ENCODE assay signal across 9 cellular contexts in genomic region chr15:31435891-31436628, GRCh38.
DNase-seq lines count a peak whose midpoint lies in the region; ATAC-seq and TF ChIP-seq lines count a peak whose summit lies in the region.
"Had no signal": no experiment of that assay in that cellular context is flagged by ENCODE, and none has a peak within 500 bp of the region (broad histone marks: within the 10 kb centered on the region; RNA-seq: fewer than 3 reads in every experiment).

No MANE protein-coding gene starts in this region.

- DNase-seq in Right ventricle myocardium inferior (ENCODE audit: missing footprints), result no peak
- no peak for DNase-seq in cardiac septum (ENCODE audit: low spot score)
- peak; percentile 50 for DNase-seq in activated naive CD8-positive, alpha-beta T cell treated with anti-CD3 and anti-CD28 coated beads, Interleukin-2, amount 50 U/mL, for 24 hours
- peak in 1 of 2 donors; percentile 93 for DNase-seq in vagina (ENCODE audit: extremely low spot score in 2 of 2)
- DNase-seq in prostate gland (ENCODE audit: low spot score), result no peak
- no peak for DNase-seq in GM19238 (ENCODE audit: insufficient read length, low spot score)

- H3K27me3 ChIP-seq in mucosa of stomach (ENCODE audit: control insufficient read depth, insufficient read depth, low read length) (no peaks in the 10 kb centered on the region), vagina (no peaks in the 10 kb centered on the region), prostate gland (replicated peaks; ENCODE audit: insufficient read depth) (no peaks in the 10 kb centered on the region)

- peaks cover 28% of the 10 kb centered on the region for H3K4me1 ChIP-seq in mucosa of stomach (ENCODE audit: control insufficient read depth, insufficient read depth, low read length)
- H3K4me1 ChIP-seq in vagina, result peaks cover 50% of the 10 kb centered on the region
- peaks cover 6% of the 10 kb centered on the region for H3K4me1 ChIP-seq in prostate gland (replicated peaks)

- H3K36me3 ChIP-seq in mucosa of stomach (ENCODE audit: control insufficient read depth, insufficient read depth, low read length) (no peaks in the 10 kb centered on the region), vagina (no peaks in the 10 kb centered on the region), prostate gland (no peaks in the 10 kb centered on the region)
- H3K36me3 ChIP-seq: cardiac muscle cell had no signal

- TF ChIP-seq POLR2A in vagina (IDR thresholded peaks at IDR 0.05) (no peak), prostate gland (IDR thresholded peaks at IDR 0.05) (no peak)

- H3K4me3 Mint-ChIP-seq in activated naive CD8-positive, alpha-beta T cell treated with anti-CD3 and anti-CD28 coated beads, Interleukin-2, amount 50 U/mL, for 24 hours, result peak overlapping the region; percentile 73

- intact Hi-C loops in Right ventricle myocardium inferior (cut with DNase I) (loop anchor here (1.0 to 2.0 kb wide), 5 partner anchors 39 to 236 kb away; no protein-coding TSS in a partner anchor), cardiac septum (cut with DNase I) (loop anchor here (2.0 to 5.0 kb wide), 2 partner anchors 33 to 219 kb away; no protein-coding TSS in a partner anchor), vagina (cut with DNase I) (loop anchor here (2.0 to 10.0 kb wide), 2 partner anchors 29 to 221 kb away; no protein-coding TSS in a partner anchor), prostate gland (cut with DNase I) (loop anchor here (2.0 kb wide), 2 partner anchors 69 to 221 kb away; no protein-coding TSS in a partner anchor)

- no peaks in the 10 kb centered on the region for H3K9me3 Mint-ChIP-seq in activated naive CD8-positive, alpha-beta T cell treated with anti-CD3 and anti-CD28 coated beads, Interleukin-2, amount 50 U/mL, for 24 hours

- H3K4me3 ChIP-seq in mucosa of stomach (ENCODE audit: low read length), result no peak overlapping the region
- no peak overlapping the region for H3K4me3 ChIP-seq in vagina
- no peak overlapping the region for H3K4me3 ChIP-seq in prostate gland
- H3K4me3 ChIP-seq: cardiac muscle cell had no signal

- peak overlapping the region; percentile 46 for H3K9ac ChIP-seq in mucosa of stomach (ENCODE audit: low read length)

- H3K4me1 Mint-ChIP-seq in activated naive CD8-positive, alpha-beta T cell treated with anti-CD3 and anti-CD28 coated beads, Interleukin-2, amount 50 U/mL, for 24 hours, result peaks cover 77% of the 10 kb centered on the region

- 69% methylated on average over 14 of the region's 14 CpGs for WGBS in prostate gland

- H3K36me3 Mint-ChIP-seq in activated naive CD8-positive, alpha-beta T cell treated with anti-CD3 and anti-CD28 coated beads, Interleukin-2, amount 50 U/mL, for 24 hours (ENCODE audit: low read depth), result no peaks in the 10 kb centered on the region

- H3K27ac ChIP-seq in vagina (peak overlapping the region; percentile 91), prostate gland (no peak overlapping the region)
- H3K27ac ChIP-seq: cardiac muscle cell had no signal

- H3K27ac Mint-ChIP-seq in activated naive CD8-positive, alpha-beta T cell treated with anti-CD3 and anti-CD28 coated beads, Interleukin-2, amount 50 U/mL, for 24 hours, result peak overlapping the region; percentile 97

- H3K27me3 Mint-ChIP-seq in activated naive CD8-positive, alpha-beta T cell treated with anti-CD3 and anti-CD28 coated beads, Interleukin-2, amount 50 U/mL, for 24 hours, result no peaks in the 10 kb centered on the region

- TF ChIP-seq CTCF in vagina (IDR thresholded peaks at IDR 0.05), result no peak
- TF ChIP-seq CTCF in prostate gland (IDR thresholded peaks at IDR 0.05), result no peak

- H3K9me3 ChIP-seq in mucosa of stomach (ENCODE audit: control insufficient read depth, low read length) (no peaks in the 10 kb centered on the region), vagina (no peaks in the 10 kb centered on the region), prostate gland (no peaks in the 10 kb centered on the region)

- ATAC-seq in Right ventricle myocardium inferior (peak; percentile 77), HG03025 (IDR thresholded peaks at IDR 0.05; ENCODE audit: low FRiP score, unreplicated experiment) (no peak)
- ATAC-seq in activated naive CD8-positive, alpha-beta T cell treated with anti-CD3 and anti-CD28 coated beads, Interleukin-2, amount 50 U/mL, for 24 hours, result peak; percentile 2
